In the genomic region with DNA sequence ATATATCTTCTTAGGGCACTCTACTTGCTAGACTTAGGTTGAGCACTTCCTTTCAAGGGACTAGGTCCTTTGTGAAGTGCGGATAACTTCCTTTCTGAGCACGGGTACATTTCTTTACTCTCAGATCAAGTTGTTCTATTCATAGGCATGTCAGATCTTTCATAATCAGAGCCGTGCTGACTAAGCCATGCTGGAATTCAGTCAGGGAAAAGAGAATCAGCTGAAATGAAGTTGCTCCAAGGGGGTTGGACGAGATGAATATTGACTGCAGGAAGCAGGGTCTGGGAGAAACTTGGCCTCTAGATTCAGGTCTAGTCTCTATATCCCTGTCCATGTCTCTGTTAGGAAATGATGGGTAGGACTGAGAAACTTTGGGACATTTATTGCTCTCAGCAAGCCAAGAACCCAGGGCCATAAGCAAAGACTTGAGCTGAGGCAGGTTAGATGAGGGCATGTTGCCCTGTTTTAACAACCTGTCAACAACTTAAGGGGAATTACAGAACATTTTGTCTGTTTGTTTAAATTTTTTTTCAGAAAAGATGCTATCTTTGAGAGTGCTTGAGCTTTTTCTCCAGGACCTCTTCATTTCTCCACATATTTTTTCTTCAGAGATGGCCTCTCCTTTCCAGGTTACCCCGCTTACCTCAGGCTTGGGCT, we compare ENCODE assay signal across 7 cellular contexts. TPM values are rescaled to one million over a fixed set of nuclear protein-coding genes. Genes with fewer than 3 reads are reported as not detected.
DNase-seq lines count a peak whose midpoint lies in the region; ATAC-seq and TF ChIP-seq lines count a peak whose summit lies in the region.

No MANE protein-coding gene starts in this region.

- H4K20me1 ChIP-seq in hepatocyte (ENCODE audit: insufficient read depth, poor library complexity, severe bottlenecking): no peaks in the 10 kb centered on the region

- peak; percentile 57 for DNase-seq in HT-29 (ENCODE audit: low spot score)
- DNase-seq in chondrocyte (ENCODE audit: low spot score): no peak
- DNase-seq in hepatocyte (ENCODE audit: low spot score): peak; percentile 51
- peak in 1 of 2 donors; percentile 54 for DNase-seq in upper lobe of left lung
- DNase-seq in NCI-H1436 (lab: John Stamatoyannopoulos, UW): no peak
- DNase-seq in stimulated activated CD4-positive, alpha-beta T cell treated with anti-CD3 and anti-CD28 coated beads, Interleukin-4, amount 100 ng/mL, for 4 hours: no peak
- no peak for DNase-seq in activated CD8-positive, alpha-beta memory T cell treated with anti-CD3 and anti-CD28 coated beads, Interleukin-2, amount 50 U/mL, for 4 hours

- H3K27ac Mint-ChIP-seq in chondrocyte (ENCODE audit: unreplicated experiment): peak overlapping the region; percentile 74

- H3K4me1 ChIP-seq in hepatocyte (ENCODE audit: insufficient read depth): no peaks in the 10 kb centered on the region
- H3K4me1 ChIP-seq in upper lobe of left lung: peaks cover 0 to 23% (median 9%) of the 10 kb centered on the region in 4 donors

- TF ChIP-seq POLR2A in upper lobe of left lung (IDR thresholded peaks at IDR 0.05): no peak

- H3K9me3 Mint-ChIP-seq in chondrocyte (ENCODE audit: low read depth): no peaks in the 10 kb centered on the region

- H3K9me2 ChIP-seq in hepatocyte (replicated peaks; ENCODE audit: insufficient read depth): no peaks in the 10 kb centered on the region

- peak overlapping the region; percentile 53 for H3K27ac ChIP-seq in hepatocyte
- H3K27ac ChIP-seq in upper lobe of left lung: peak overlapping the region in 3 of 4 donors; percentile 22 to 49 (median 32)

- TF ChIP-seq EP300 in upper lobe of left lung (IDR thresholded peaks at IDR 0.05): peak in 1 of 4 donors; percentile 71

- peak; percentile 58 to 84 for ATAC-seq in upper lobe of left lung (ENCODE audit: low FRiP score in 2 of 2)

- 66% methylated on average over 5 of the region's 5 CpGs for WGBS in hepatocyte (ENCODE audit: low lambda C conversion rate, missing lambda C conversion rate)
- WGBS in upper lobe of left lung, 2 donors: 40 to 45% methylated on average over 5 of the region's 5 CpGs

- TF ChIP-seq CTCF in chondrocyte (IDR thresholded peaks at IDR 0.05) (no peak), hepatocyte (IDR thresholded peaks at IDR 0.05; ENCODE audit: poor library complexity) (no peak), upper lobe of left lung (IDR thresholded peaks at IDR 0.05) (no peak)

- H2AFZ ChIP-seq in hepatocyte: no peak overlapping the region

- no peaks in the 10 kb centered on the region for H3K36me3 Mint-ChIP-seq in chondrocyte (ENCODE audit: low read depth)

- peaks cover 7% of the 10 kb centered on the region for H3K27me3 Mint-ChIP-seq in chondrocyte (ENCODE audit: low read depth)

- H3K4me1 Mint-ChIP-seq in chondrocyte (ENCODE audit: low read depth): peaks cover 25% of the 10 kb centered on the region

- no peak overlapping the region for H3K4me2 ChIP-seq in hepatocyte

- no peaks in the 10 kb centered on the region for H3K79me2 ChIP-seq in hepatocyte

- H3K27me3 ChIP-seq in hepatocyte: no peaks in the 10 kb centered on the region
- no peaks in the 10 kb centered on the region for H3K27me3 ChIP-seq in upper lobe of left lung

- H3K9me3 ChIP-seq in hepatocyte (ENCODE audit: low read depth) (no peaks in the 10 kb centered on the region), upper lobe of left lung (no peaks in the 10 kb centered on the region)

- H3K36me3 ChIP-seq in hepatocyte (replicated peaks; ENCODE audit: insufficient read depth, low read depth) (no peaks in the 10 kb centered on the region), upper lobe of left lung (no peaks in the 10 kb centered on the region)

- H3K4me3 ChIP-seq in hepatocyte (no peak overlapping the region), upper lobe of left lung (no peak overlapping the region)

- no peak overlapping the region for H3K4me3 Mint-ChIP-seq in chondrocyte (ENCODE audit: unreplicated experiment)

RNA-seq across cellular contexts. Expression of a gene that starts 28.3 kb away (rescaled TPM):
- total RNA-seq in HT-29 (2014; rRNA removed; shearing (Covaris generic)): 156 and 173 TPM in 2 replicates
- not detected in 3 replicates for total RNA-seq in chondrocyte
- 116 and 128 TPM in 2 replicates for total RNA-seq in hepatocyte
- polyA plus RNA-seq in hepatocyte: 129 and 135 TPM in 2 replicates
- 10 to 100 TPM; 13.6 to 54.7 (median 37.0) TPM for total RNA-seq in upper lobe of left lung

Comparison
In these comparisons a context has a peak if more than half of its experiments do, and no peak if none do; other contexts are left out.
1. DNase-seq: peak in HT-29 (single experiment) and hepatocyte (single experiment); none in chondrocyte (single experiment), NCI-H1436 (single experiment), stimulated activated CD4-positive, alpha-beta T cell treated with anti-CD3 and anti-CD28 coated beads, Interleukin-4, amount 100 ng/mL, for 4 hours (0 of 2) and activated CD8-positive, alpha-beta memory T cell treated with anti-CD3 and anti-CD28 coated beads, Interleukin-2, amount 50 U/mL, for 4 hours (single experiment).
2. RNA of a gene that starts 28.3 kb away (total RNA-seq): 156 to 173 TPM in HT-29, 116 to 128 TPM in hepatocyte and 13.6 to 54.7 TPM in upper lobe of left lung; not detected in chondrocyte; every median in the first group is over 10 times any median in the second.